6 cellular contexts compared by ENCODE assay signal in the genomic region with DNA sequence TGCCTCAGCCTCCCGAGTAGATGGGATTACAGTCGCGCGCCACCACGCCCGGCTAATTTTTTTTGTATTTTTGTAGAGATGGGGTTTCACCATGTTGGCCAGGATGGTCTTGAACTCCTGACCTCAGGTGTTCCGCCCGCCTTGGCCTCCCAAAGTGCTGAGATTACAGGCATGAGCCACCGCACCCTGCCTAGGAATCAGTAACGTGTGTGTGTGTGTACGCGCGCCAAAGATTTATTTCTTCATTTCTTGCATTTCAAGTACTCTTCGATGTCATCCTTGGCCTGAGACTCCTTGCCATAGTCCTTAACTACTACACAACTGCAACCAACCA. TPM values are rescaled to one million over a fixed set of nuclear protein-coding genes. Genes with fewer than 3 reads are reported as not detected.
DNase-seq lines count a peak whose midpoint lies in the region; ATAC-seq and TF ChIP-seq lines count a peak whose summit lies in the region.
"Not testable (repeated sequence)": the region's sequence is repeated elsewhere in the genome, so short reads cannot be mapped to it uniquely, and the experiment has no call there.

No MANE protein-coding gene starts in this region.

- CTCF ChIA-PET in AG04450 (lab: Charles Lee): not testable (repeated sequence)

- peak overlapping the region; percentile 94 for H3K4me3 Mint-ChIP-seq in activated T-cell treated with anti-CD3 and anti-CD28 coated beads, Interleukin-2, amount 50 U/mL, for 24 hours

- H2AFZ ChIP-seq in KMS-11 (ENCODE audit: low read depth): not testable (repeated sequence)

- H3K36me3 ChIP-seq in KMS-11 (ENCODE audit: insufficient read depth); endocrine pancreas (ENCODE audit: control insufficient read depth, insufficient read depth, low read length); right lobe of liver; gastrocnemius medialis: not testable (repeated sequence)

- H3K9ac ChIP-seq in KMS-11: 0 out of 2 replicates have a peak overlapping the region, but pooled peaks have one; percentile 72
- H3K9ac ChIP-seq in endocrine pancreas (ENCODE audit: control insufficient read depth, insufficient read depth, low read length): not testable (repeated sequence)

- TF ChIP-seq POLR2A in right lobe of liver (IDR thresholded peaks at IDR 0.05); gastrocnemius medialis (IDR thresholded peaks at IDR 0.05): not testable (repeated sequence)

- H3K9me3 ChIP-seq in AG04450 (ENCODE audit: control insufficient read depth, insufficient read depth, low read length); endocrine pancreas (ENCODE audit: control insufficient read depth, low read length); right lobe of liver; gastrocnemius medialis: not testable (repeated sequence)

- not testable (repeated sequence) for H3K9me3 Mint-ChIP-seq in activated T-cell treated with anti-CD3 and anti-CD28 coated beads, Interleukin-2, amount 50 U/mL, for 24 hours

- H3K4me1 ChIP-seq in KMS-11 (ENCODE audit: low read depth, poor library complexity, severe bottlenecking); endocrine pancreas (ENCODE audit: control insufficient read depth, insufficient read depth, low read length); right lobe of liver: not testable (repeated sequence)
- H3K4me1 ChIP-seq in gastrocnemius medialis: peaks cover 13 to 15% of the 10 kb centered on the region in 2 donors

- peak overlapping the region; percentile 99 for H3K27ac Mint-ChIP-seq in activated T-cell treated with anti-CD3 and anti-CD28 coated beads, Interleukin-2, amount 50 U/mL, for 24 hours

- H4K20me1 ChIP-seq in KMS-11 (ENCODE audit: insufficient read depth): not testable (repeated sequence)

- H3K4me3 ChIP-seq in AG04450 (ENCODE audit: low read depth, low read length) (peak overlapping the region; percentile 96), endocrine pancreas (ENCODE audit: control insufficient read depth, insufficient read depth, low read length) (peak overlapping the region; percentile 30), right lobe of liver (peak overlapping the region; percentile 94 to 97 (median 96)), gastrocnemius medialis (peak overlapping the region; percentile 80 to 99 (median 88))
- H3K4me3 ChIP-seq in KMS-11 (IDR thresholded peaks at IDR 0.05; ENCODE audit: insufficient read depth, low read depth, low read length): not testable (repeated sequence)

- POLR2A ChIA-PET in AG04450 (lab: Yijun Ruan, JAX): not testable (repeated sequence)

- H3K36me3 Mint-ChIP-seq in activated T-cell treated with anti-CD3 and anti-CD28 coated beads, Interleukin-2, amount 50 U/mL, for 24 hours (ENCODE audit: low read depth): peaks cover 58% of the 10 kb centered on the region

- not testable (repeated sequence) for ATAC-seq in right lobe of liver, gastrocnemius medialis

- intact Hi-C loops in right lobe of liver (cut with DNase I): loop anchor here (10.0 kb wide), 2 partner anchors 130 to 180 kb away; no protein-coding TSS in a partner anchor
- intact Hi-C loops in gastrocnemius medialis (cut with DNase I; ENCODE audit: low total_unique reads): not testable (repeated sequence)

- not testable (repeated sequence) for H3K4me2 ChIP-seq in KMS-11

- H3K79me2 ChIP-seq in KMS-11 (ENCODE audit: insufficient read depth, low read depth): not testable (repeated sequence)

- TF ChIP-seq CTCF in AG04450 (IDR thresholded peaks at IDR 0.05; ENCODE audit: low read depth, low read length); KMS-11 (conservative IDR thresholded peaks at IDR 0.05; ENCODE audit: low read depth, low read length); right lobe of liver (IDR thresholded peaks at IDR 0.05); gastrocnemius medialis (IDR thresholded peaks at IDR 0.05 in 4 of 5, conservative IDR thresholded peaks at IDR 0.05 in 1 of 5): not testable (repeated sequence)

- H3K27me3 Mint-ChIP-seq in activated T-cell treated with anti-CD3 and anti-CD28 coated beads, Interleukin-2, amount 50 U/mL, for 24 hours: not testable (repeated sequence)

- in situ Hi-C loops in gastrocnemius medialis (cut with MboI; ENCODE audit: low sequenced_read_pairs in 4 of 4): not testable (repeated sequence)

- DNase-seq in AG04450 (ENCODE audit: low read depth, low spot score); activated T-cell treated with anti-CD3 and anti-CD28 coated beads, Interleukin-2, amount 50 U/mL, for 24 hours; right lobe of liver; gastrocnemius medialis: not testable (repeated sequence)

- not testable (repeated sequence) for H3K27ac ChIP-seq in AG04450 (ENCODE audit: low read depth, low read length); KMS-11
- peak overlapping the region in 1 of 3 donors; percentile 61 for H3K27ac ChIP-seq in right lobe of liver
- peak overlapping the region; percentile 77 to 79 (median 78) for H3K27ac ChIP-seq in gastrocnemius medialis

- not testable (repeated sequence) for H3K27me3 ChIP-seq in AG04450 (ENCODE audit: control insufficient read depth, insufficient read depth, low read length); KMS-11 (ENCODE audit: insufficient read depth, low read depth); endocrine pancreas (ENCODE audit: control insufficient read depth, insufficient read depth, low read length); right lobe of liver; gastrocnemius medialis

- 48% methylated on average over 2 of the region's 14 CpGs for WGBS in right lobe of liver (ENCODE audit: insufficient coverage, low coverage, low lambda C conversion rate, missing lambda C conversion rate)

- peaks cover 61% of the 10 kb centered on the region for H3K4me1 Mint-ChIP-seq in activated T-cell treated with anti-CD3 and anti-CD28 coated beads, Interleukin-2, amount 50 U/mL, for 24 hours (ENCODE audit: low read depth)

RNA-seq across cellular contexts. Expression of gene PELP1, which starts 0.6 kb away (rescaled TPM):
- polyA plus RNA-seq in AG04450 (2011; rRNA removed): 10.5 and 14.4 TPM in 2 replicates
- 18.3 and 31.6 TPM in 2 replicates for polyA minus RNA-seq in AG04450 (2011; rRNA and poly(A)+ RNA removed)
- total RNA-seq in right lobe of liver: 10 to 100 TPM; 11.5 to 22.2 (median 16.1) TPM
- 10 to 100 TPM; 31.5 to 46.8 (median 35.6) TPM for total RNA-seq in gastrocnemius medialis

RNA-seq across cellular contexts. Expression of gene ARRB2, which starts 5.9 kb away (rescaled TPM):
- polyA plus RNA-seq in AG04450 (2011; rRNA removed): 8.8 and 9.4 TPM in 2 replicates
- polyA minus RNA-seq in AG04450 (2011; rRNA and poly(A)+ RNA removed): 8.0 and 8.8 TPM in 2 replicates
- total RNA-seq in right lobe of liver (10 to 100 TPM; 18.2 to 38.6 (median 23.9) TPM), gastrocnemius medialis (10 to 100 TPM in 1 of 4 donors, 1 to 10 TPM in 3; 5.5 to 11.8 (median 7.8) TPM)

RNA-seq across cellular contexts. Expression of gene MED11, which starts 26.7 kb away (rescaled TPM):
- 21.0 and 23.2 TPM in 2 replicates for polyA plus RNA-seq in AG04450 (2011; rRNA removed)
- 12.9 and 17.5 TPM in 2 replicates for polyA minus RNA-seq in AG04450 (2011; rRNA and poly(A)+ RNA removed)
- total RNA-seq in right lobe of liver: 10 to 100 TPM in 5 of 6 experiments, 1 to 10 TPM in 1; 10.0 to 21.1 (median 16.2) TPM
- total RNA-seq in gastrocnemius medialis: 10 to 100 TPM; 29.4 to 58.5 (median 44.8) TPM

RNA-seq across cellular contexts. Expression of gene ZMYND15, which starts 35.1 kb away (rescaled TPM):
- 0.14 and 0.17 TPM in 2 replicates for polyA plus RNA-seq in AG04450 (2011; rRNA removed)
- polyA minus RNA-seq in AG04450 (2011; rRNA and poly(A)+ RNA removed): 0.18 TPM in 1 of 2 replicates, not detected in the other
- 1 to 10 TPM in 5 of 6 experiments, under 1 TPM in 1; 0.70 to 6.5 (median 1.9) TPM for total RNA-seq in right lobe of liver
- not detected for total RNA-seq in gastrocnemius medialis

RNA-seq across cellular contexts. Expression of gene CXCL16, which starts 35.2 kb away (rescaled TPM):
- polyA plus RNA-seq in AG04450 (2011; rRNA removed): 2.3 and 2.4 TPM in 2 replicates
- polyA minus RNA-seq in AG04450 (2011; rRNA and poly(A)+ RNA removed): 0.92 and 2.2 TPM in 2 replicates
- total RNA-seq in right lobe of liver (10 to 100 TPM; 13.3 to 69.6 (median 31.3) TPM), gastrocnemius medialis (1 to 10 TPM; 1.2 to 2.1 (median 1.4) TPM)
